1 cellular context compared by ENCODE assay signal in the genomic region with DNA sequence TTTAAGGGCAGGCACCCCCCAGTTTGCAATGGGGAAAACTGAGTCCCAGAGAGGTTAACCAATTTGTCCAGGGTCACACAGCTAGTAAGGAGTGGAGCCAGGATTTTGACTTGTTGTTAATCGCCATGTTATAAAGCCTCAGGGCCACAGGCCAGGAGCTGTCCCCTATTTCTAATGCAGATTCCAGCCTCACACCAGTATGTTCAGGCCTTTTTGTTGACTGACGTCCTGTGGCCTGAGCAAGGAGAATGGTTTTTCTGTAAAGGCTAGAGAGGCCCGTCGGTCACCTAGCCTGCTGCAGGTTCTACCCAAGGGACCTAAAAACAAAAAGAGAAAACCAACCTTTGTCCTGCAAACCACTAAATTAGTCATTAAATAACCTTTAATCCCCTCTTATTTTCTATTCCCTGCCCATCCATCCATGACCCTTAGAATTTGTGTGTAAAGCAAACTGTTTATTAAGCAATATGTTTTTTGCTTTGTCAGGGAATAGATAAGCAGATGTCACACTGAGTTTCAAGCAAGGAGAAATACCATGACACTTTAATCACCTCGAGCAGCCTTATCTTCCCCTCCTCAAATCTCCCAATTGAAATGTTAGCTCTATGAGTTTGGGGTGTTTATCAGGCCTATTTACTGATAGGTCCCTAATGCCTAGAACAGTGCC.
TF ChIP-seq lines count a peak whose summit lies in the region.

No MANE protein-coding gene starts in this region.

TF ChIP-seq in GM23338, 12 proteins besides CTCF, POLR2A, EP300 and RAD21:
- TF ChIP-seq NANOG (IDR thresholded peaks at IDR 0.05; ENCODE audit: borderline replicate concordance) (no peak), EZH2phosphoT487 (IDR thresholded peaks at IDR 0.05; ENCODE audit: unreplicated experiment) (no peak), EZH2 (IDR thresholded peaks at IDR 0.05; ENCODE audit: low read depth, unreplicated experiment) (no peak), ZNF462 (CRISPR knock-in tag; IDR thresholded peaks at IDR 0.05) (no peak), ZNF114 (CRISPR knock-in tag; IDR thresholded peaks at IDR 0.05) (no peak), POLR2AphosphoS5 (IDR thresholded peaks at IDR 0.05; ENCODE audit: low read depth) (no peak), JUNB (IDR thresholded peaks at IDR 0.05; ENCODE audit: unreplicated experiment) (no peak), ZNF331 (CRISPR knock-in tag; IDR thresholded peaks at IDR 0.05; ENCODE audit: low read depth) (no peak), CREB1 (CRISPR knock-in tag; IDR thresholded peaks at IDR 0.05; ENCODE audit: low read depth) (no peak), STAT1 (IDR thresholded peaks at IDR 0.05; ENCODE audit: unreplicated experiment) (no peak)
- TF ChIP-seq, protein P1, sequence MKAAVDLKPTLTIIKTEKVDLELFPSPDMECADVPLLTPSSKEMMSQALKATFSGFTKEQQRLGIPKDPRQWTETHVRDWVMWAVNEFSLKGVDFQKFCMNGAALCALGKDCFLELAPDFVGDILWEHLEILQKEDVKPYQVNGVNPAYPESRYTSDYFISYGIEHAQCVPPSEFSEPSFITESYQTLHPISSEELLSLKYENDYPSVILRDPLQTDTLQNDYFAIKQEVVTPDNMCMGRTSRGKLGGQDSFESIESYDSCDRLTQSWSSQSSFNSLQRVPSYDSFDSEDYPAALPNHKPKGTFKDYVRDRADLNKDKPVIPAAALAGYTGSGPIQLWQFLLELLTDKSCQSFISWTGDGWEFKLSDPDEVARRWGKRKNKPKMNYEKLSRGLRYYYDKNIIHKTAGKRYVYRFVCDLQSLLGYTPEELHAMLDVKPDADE (IDR thresholded peaks at IDR 0.05), result no peak
- TF ChIP-seq, protein P2, sequence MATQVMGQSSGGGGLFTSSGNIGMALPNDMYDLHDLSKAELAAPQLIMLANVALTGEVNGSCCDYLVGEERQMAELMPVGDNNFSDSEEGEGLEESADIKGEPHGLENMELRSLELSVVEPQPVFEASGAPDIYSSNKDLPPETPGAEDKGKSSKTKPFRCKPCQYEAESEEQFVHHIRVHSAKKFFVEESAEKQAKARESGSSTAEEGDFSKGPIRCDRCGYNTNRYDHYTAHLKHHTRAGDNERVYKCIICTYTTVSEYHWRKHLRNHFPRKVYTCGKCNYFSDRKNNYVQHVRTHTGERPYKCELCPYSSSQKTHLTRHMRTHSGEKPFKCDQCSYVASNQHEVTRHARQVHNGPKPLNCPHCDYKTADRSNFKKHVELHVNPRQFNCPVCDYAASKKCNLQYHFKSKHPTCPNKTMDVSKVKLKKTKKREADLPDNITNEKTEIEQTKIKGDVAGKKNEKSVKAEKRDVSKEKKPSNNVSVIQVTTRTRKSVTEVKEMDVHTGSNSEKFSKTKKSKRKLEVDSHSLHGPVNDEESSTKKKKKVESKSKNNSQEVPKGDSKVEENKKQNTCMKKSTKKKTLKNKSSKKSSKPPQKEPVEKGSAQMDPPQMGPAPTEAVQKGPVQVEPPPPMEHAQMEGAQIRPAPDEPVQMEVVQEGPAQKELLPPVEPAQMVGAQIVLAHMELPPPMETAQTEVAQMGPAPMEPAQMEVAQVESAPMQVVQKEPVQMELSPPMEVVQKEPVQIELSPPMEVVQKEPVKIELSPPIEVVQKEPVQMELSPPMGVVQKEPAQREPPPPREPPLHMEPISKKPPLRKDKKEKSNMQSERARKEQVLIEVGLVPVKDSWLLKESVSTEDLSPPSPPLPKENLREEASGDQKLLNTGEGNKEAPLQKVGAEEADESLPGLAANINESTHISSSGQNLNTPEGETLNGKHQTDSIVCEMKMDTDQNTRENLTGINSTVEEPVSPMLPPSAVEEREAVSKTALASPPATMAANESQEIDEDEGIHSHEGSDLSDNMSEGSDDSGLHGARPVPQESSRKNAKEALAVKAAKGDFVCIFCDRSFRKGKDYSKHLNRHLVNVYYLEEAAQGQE (IDR thresholded peaks at IDR 0.05; ENCODE audit: unreplicated experiment), result no peak
